Comparison of ENCODE assay signal across 1 cellular context in genomic region chr1:115977481-115978258, GRCh38.
TF ChIP-seq lines count a peak whose summit lies in the region.

No MANE protein-coding gene starts in this region.

TF ChIP-seq in GM12878, 131 proteins besides CTCF, POLR2A, EP300 and RAD21 (continued from another document):
- TF ChIP-seq KAT2A (conservative IDR thresholded peaks at IDR 0.05; ENCODE audit: control insufficient read depth, low read depth, low read length) (no peak), POLR2AphosphoS5 (IDR thresholded peaks at IDR 0.05; ENCODE audit: low read length) (no peak), WRNIP1 (IDR thresholded peaks at IDR 0.05; ENCODE audit: borderline replicate concordance, low read depth, low read length) (no peak), NR2C2 (IDR thresholded peaks at IDR 0.05; ENCODE audit: borderline replicate concordance, control insufficient read depth, insufficient read length, low read depth) (no peak), ZBED1 (IDR thresholded peaks at IDR 0.05; ENCODE audit: borderline replicate concordance) (no peak), ATF7 (IDR thresholded peaks at IDR 0.05; ENCODE audit: low read depth) (no peak), MXI1 (IDR thresholded peaks at IDR 0.05; ENCODE audit: low read depth, low read length) (no peak), MTA3 (IDR thresholded peaks at IDR 0.05; ENCODE audit: borderline replicate concordance, low read length) (no peak)
TF ChIP-seq in GM12878: peak in this region for 0.
